In the genomic region with DNA sequence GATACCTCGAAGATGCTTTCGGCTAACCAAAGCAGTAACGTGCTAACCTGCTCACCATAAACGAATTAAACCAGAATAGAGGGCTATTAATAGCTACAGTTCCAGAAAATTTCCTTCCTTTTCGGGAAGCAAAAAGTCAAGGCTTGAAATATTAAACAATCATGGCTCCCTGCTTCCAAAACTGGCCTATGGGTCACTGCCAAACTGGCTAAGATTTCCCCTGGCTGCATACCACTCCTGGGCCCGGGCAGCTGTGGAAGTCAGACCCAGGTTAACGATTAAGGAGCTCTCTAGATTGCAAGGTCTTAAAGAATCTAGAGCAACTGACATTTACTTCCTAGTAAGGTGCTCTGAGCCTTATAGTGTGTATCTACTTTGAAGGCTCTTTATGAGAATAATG, we compare ENCODE assay signal across 10 cellular contexts. TPM values are rescaled to one million over a fixed set of nuclear protein-coding genes. Genes with fewer than 3 reads are reported as not detected.
A peak's percentile ranks its signal among the peaks of the same experiment; 100 is the strongest.
DNase-seq lines count a peak whose midpoint lies in the region; ATAC-seq and TF ChIP-seq lines count a peak whose summit lies in the region.
"Had no signal": no experiment of that assay in that cellular context is flagged by ENCODE, and none has a peak within 500 bp of the region (broad histone marks: within the 10 kb centered on the region; RNA-seq: fewer than 3 reads in every experiment).

No MANE protein-coding gene starts in this region.

- H3K4me1 ChIP-seq in BLaER1: peaks cover 19% of the 10 kb centered on the region
- H3K4me1 ChIP-seq in Loucy (ENCODE audit: insufficient read depth, low read length, poor library complexity, severe bottlenecking): peaks cover 44% of the 10 kb centered on the region

- peak overlapping the region; percentile 93 for H3K4me2 ChIP-seq in BLaER1
- H3K4me2 ChIP-seq in Loucy (ENCODE audit: low read depth, low read length, poor library complexity, severe bottlenecking): peak overlapping the region; percentile 91

- H3K4me3 ChIP-seq in BLaER1 (peak overlapping the region; percentile 86), Loucy (ENCODE audit: low read length, poor library complexity, severe bottlenecking) (peak overlapping the region; percentile 81)

- H3K9me2 ChIP-seq in Loucy (replicated peaks; ENCODE audit: low read depth, low read length): no peaks in the 10 kb centered on the region

- H3K79me2 ChIP-seq in Loucy (ENCODE audit: insufficient read depth, low read length): peaks cover 66% of the 10 kb centered on the region

- H3K27me3 ChIP-seq in BLaER1: no peaks in the 10 kb centered on the region
- peaks cover 4% of the 10 kb centered on the region for H3K27me3 ChIP-seq in Loucy (ENCODE audit: insufficient read depth, low read length, poor library complexity, severe bottlenecking)

- H3K9ac ChIP-seq in BLaER1: peak overlapping the region; percentile 92
- peak overlapping the region; percentile 94 for H3K9ac ChIP-seq in Loucy (ENCODE audit: low read depth, low read length, poor library complexity, severe bottlenecking)

- H3K4me1 Mint-ChIP-seq in endothelial cell (ENCODE audit: unreplicated experiment) (peaks cover 26% of the 10 kb centered on the region), neural crest cell (peaks cover 38% of the 10 kb centered on the region)
- H3K4me1 Mint-ChIP-seq in stimulated activated effector memory CD8-positive, alpha-beta T cell treated with anti-CD3 and anti-CD28 coated beads, Interleukin-12 subunit alpha, Interleukin-12 subunit beta, amount 100 ng/mL, for 72 hours: no peaks in the 10 kb centered on the region

- peak overlapping the region; percentile 93 for H3K27ac ChIP-seq in BLaER1

- H3K4me3 Mint-ChIP-seq in endothelial cell (ENCODE audit: unreplicated experiment) (peak overlapping the region; percentile 97), neural crest cell (no peak overlapping the region)
- no peak overlapping the region for H3K4me3 Mint-ChIP-seq in stimulated activated effector memory CD8-positive, alpha-beta T cell treated with anti-CD3 and anti-CD28 coated beads, Interleukin-12 subunit alpha, Interleukin-12 subunit beta, amount 100 ng/mL, for 72 hours

- H3K9me3 Mint-ChIP-seq in endothelial cell (ENCODE audit: unreplicated experiment) (no peaks in the 10 kb centered on the region), neural crest cell (peaks cover 5% of the 10 kb centered on the region)
- H3K9me3 Mint-ChIP-seq in stimulated activated effector memory CD8-positive, alpha-beta T cell treated with anti-CD3 and anti-CD28 coated beads, Interleukin-12 subunit alpha, Interleukin-12 subunit beta, amount 100 ng/mL, for 72 hours: no peaks in the 10 kb centered on the region

- DNase-seq in endothelial cell (ENCODE audit: low spot score): no peak
- no peak for DNase-seq in neural crest cell (ENCODE audit: low read depth, low spot score)
- DNase-seq in stimulated activated effector memory CD8-positive, alpha-beta T cell treated with anti-CD3 and anti-CD28 coated beads, Interleukin-12 subunit alpha, Interleukin-12 subunit beta, amount 100 ng/mL, for 72 hours (ENCODE audit: low spot score in 2 of 2): no peak
- DNase-seq in amniotic stem cell (lab: John Stamatoyannopoulos, UW): no peak
- no peak for DNase-seq in Ammon's horn (ENCODE audit: low spot score)
- DNase-seq: activated CD8-positive, alpha-beta memory T cell treated with anti-CD3 and anti-CD28 coated beads for 24 hours; KBM-7 had no signal

- peak overlapping the region; percentile 78 for H3K27ac Mint-ChIP-seq in endothelial cell (ENCODE audit: unreplicated experiment)
- peak overlapping the region; percentile 96 for H3K27ac Mint-ChIP-seq in neural crest cell (ENCODE audit: unreplicated experiment)
- H3K27ac Mint-ChIP-seq in stimulated activated effector memory CD8-positive, alpha-beta T cell treated with anti-CD3 and anti-CD28 coated beads, Interleukin-12 subunit alpha, Interleukin-12 subunit beta, amount 100 ng/mL, for 72 hours: no peak overlapping the region

- H3K27me3 Mint-ChIP-seq in endothelial cell (ENCODE audit: unreplicated experiment) (peaks cover 7% of the 10 kb centered on the region), neural crest cell (ENCODE audit: low read depth) (no peaks in the 10 kb centered on the region)

- no peak for ATAC-seq in stimulated activated effector memory CD8-positive, alpha-beta T cell treated with anti-CD3 and anti-CD28 coated beads, Interleukin-12 subunit alpha, Interleukin-12 subunit beta, amount 100 ng/mL, for 72 hours
- ATAC-seq in HG03565 (IDR thresholded peaks at IDR 0.05; ENCODE audit: unreplicated experiment): no peak

- no peak overlapping the region for H2AFZ ChIP-seq in Loucy (ENCODE audit: low read length)

- H3F3A ChIP-seq in Loucy (ENCODE audit: low read depth): no peaks in the 10 kb centered on the region

- H3K36me3 ChIP-seq in BLaER1 (peaks cover 9% of the 10 kb centered on the region; the same call in 1 of the 2 replicates), Loucy (ENCODE audit: insufficient read depth, low read length) (no peaks in the 10 kb centered on the region)

- TF ChIP-seq CTCF in Loucy (conservative IDR thresholded peaks at IDR 0.05; ENCODE audit: low read length) (no peak), endothelial cell (IDR thresholded peaks at IDR 0.05; ENCODE audit: unreplicated experiment) (no peak), neural crest cell (conservative IDR thresholded peaks at IDR 0.05) (no peak)

- H3K9me3 ChIP-seq in BLaER1 (peaks cover 12% of the 10 kb centered on the region; the same call in 1 of the 2 replicates), Loucy (ENCODE audit: insufficient read depth, low read depth, low read length) (no peaks in the 10 kb centered on the region)

- peaks cover 53% of the 10 kb centered on the region for H4K20me1 ChIP-seq in BLaER1
- H4K20me1 ChIP-seq in Loucy (ENCODE audit: insufficient read depth, low read length, poor library complexity, severe bottlenecking): peaks cover 44% of the 10 kb centered on the region

- peaks cover 7% of the 10 kb centered on the region for H3K36me3 Mint-ChIP-seq in endothelial cell (ENCODE audit: low read depth, unreplicated experiment)
- peaks cover 14% of the 10 kb centered on the region for H3K36me3 Mint-ChIP-seq in neural crest cell (ENCODE audit: low read depth)
- H3K36me3 Mint-ChIP-seq in stimulated activated effector memory CD8-positive, alpha-beta T cell treated with anti-CD3 and anti-CD28 coated beads, Interleukin-12 subunit alpha, Interleukin-12 subunit beta, amount 100 ng/mL, for 72 hours: no peaks in the 10 kb centered on the region

RNA-seq across cellular contexts. Expression of a gene that starts 1.7 kb away (rescaled TPM):
- total RNA-seq in endothelial cell (ENCODE audit: unreplicated experiment) (35.9 TPM), neural crest cell (67.5 and 69.0 TPM in 2 replicates)
